ENCODE assay signal across 9 cellular contexts in the genomic region with DNA sequence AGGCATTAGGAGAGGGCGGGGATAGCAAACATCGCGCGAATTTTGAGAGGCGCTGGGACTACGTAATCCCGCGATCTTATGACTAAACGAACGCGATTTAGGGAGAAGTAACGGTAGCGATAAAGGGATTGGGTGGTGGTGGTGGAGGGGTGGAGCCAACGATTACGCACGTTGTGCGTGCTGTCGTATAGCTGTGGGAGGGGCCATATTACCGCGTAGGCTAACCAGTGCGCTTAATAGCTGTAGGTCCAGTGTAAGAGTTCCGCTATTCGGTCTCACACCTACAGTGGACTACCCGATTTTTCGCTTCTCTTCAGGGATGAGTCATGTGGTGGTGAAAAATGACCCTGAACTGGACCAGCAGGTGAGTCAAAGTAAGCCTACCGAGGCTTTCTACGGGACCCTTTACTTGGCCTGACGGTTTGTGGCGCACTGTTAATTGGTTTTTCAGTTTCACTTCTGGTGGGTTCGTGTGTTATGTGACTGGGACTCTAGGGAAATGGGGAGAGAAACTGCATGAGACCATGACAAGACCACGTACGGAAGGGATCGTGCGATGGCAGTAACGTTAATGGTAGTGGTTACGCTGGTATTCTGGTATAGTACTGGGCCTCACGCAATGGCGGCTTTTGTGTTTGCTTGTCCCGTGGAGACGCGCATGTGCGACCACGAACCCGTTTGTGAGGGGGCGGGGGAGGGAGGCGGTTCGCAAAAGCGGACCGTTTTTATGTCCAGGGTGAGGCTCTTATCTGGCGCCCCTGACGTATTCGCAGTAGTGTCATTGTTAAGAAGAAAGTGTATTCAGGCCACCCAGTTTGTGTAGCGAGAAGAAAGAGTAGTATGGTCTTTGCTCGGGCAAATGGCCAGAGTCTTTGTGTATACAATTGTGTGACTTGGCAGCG. TPM values are rescaled to one million over a fixed set of nuclear protein-coding genes. Genes with fewer than 3 reads are reported as not detected.
DNase-seq lines count a peak whose midpoint lies in the region; ATAC-seq and TF ChIP-seq lines count a peak whose summit lies in the region.
"Had no signal": no experiment of that assay in that cellular context is flagged by ENCODE, and none has a peak within 500 bp of the region (broad histone marks: within the 10 kb centered on the region; RNA-seq: fewer than 3 reads in every experiment).

Gene DDX3Y (plus strand): TSS at position 251 of the 902 bp plus-strand sequence. CDS start 69 bp downstream, at position 320.

- ATAC-seq in GM19455 (IDR thresholded peaks at IDR 0.05; ENCODE audit: unreplicated experiment) (peak; percentile 88), psoas muscle (no peak)

- in situ Hi-C loops in transverse colon (cut with MboI; ENCODE audit: low pct_ligation_motif_present in 1 of 4, low pct_unique_long_range_greater_than_20kb in 1 of 4, low sequenced_read_pairs in 3 of 4): no loop called here

- H3K9me3 ChIP-seq in MG63 (peaks cover 7% of the 10 kb centered on the region), psoas muscle (no peaks in the 10 kb centered on the region), transverse colon (no peaks in the 10 kb centered on the region)

- WGBS in psoas muscle, 3 donors: 0 to 2% methylated on average over 55 of the region's 55 CpGs; no CpG with 5 or more reads in 1 of the 3 donors
- WGBS in transverse colon (ENCODE audit: low coverage in 1 of 2), 2 donors: no CpG with 5 or more reads among the region's 55 CpGs

- TF ChIP-seq CTCF in psoas muscle (IDR thresholded peaks at IDR 0.05) (no peak), transverse colon (IDR thresholded peaks at IDR 0.05) (no peak)

- no peak for TF ChIP-seq EP300 in transverse colon (IDR thresholded peaks at IDR 0.05; ENCODE audit: low read depth)

- peak; percentile 87 for DNase-seq in MG63
- peak; percentile 70 for DNase-seq in activated T-cell treated with anti-CD3 and anti-CD28 coated beads for 48 hours (ENCODE audit: low read depth)
- DNase-seq in hypothalamus (lab: John Stamatoyannopoulos, UW): peak in 32 of 51 donors; percentile 2 to 88 (median 70)
- DNase-seq in stimulated activated CD4-positive, alpha-beta T cell treated with anti-CD3 and anti-CD28 coated beads, Interleukin-4, amount 100 ng/mL, for 48 hours (ENCODE audit: low read depth in 2 of 2): peak; percentile 63 to 77
- no peak for DNase-seq in psoas muscle
- DNase-seq in transverse colon: no peak
- no peak for DNase-seq in NCI-H82 (lab: John Stamatoyannopoulos, UW)

- no peaks in the 10 kb centered on the region for H3K27me3 ChIP-seq in MG63
- no peaks in the 10 kb centered on the region for H3K27me3 ChIP-seq in psoas muscle (ENCODE audit: insufficient read depth in 3 of 3, low read length in 2 of 3)
- H3K27me3 ChIP-seq in transverse colon: no peaks in the 10 kb centered on the region

- TF ChIP-seq POLR2A in transverse colon (IDR thresholded peaks at IDR 0.05): no peak

- H3K4me3 ChIP-seq in MG63: peak within 1 kb of the TSS; percentile 98
- no peak within 1 kb of the TSS for H3K4me3 ChIP-seq in psoas muscle
- peak within 1 kb of the TSS in 2 of 4 donors; percentile 54 to 74 for H3K4me3 ChIP-seq in transverse colon
- H3K4me3 ChIP-seq: SK-N-MC had no signal

- peaks cover 13% of the 10 kb centered on the region for H3K36me3 ChIP-seq in MG63
- H3K36me3 ChIP-seq in psoas muscle (ENCODE audit: insufficient read depth in 1 of 2, low read depth in 1 of 2): no peaks in the 10 kb centered on the region
- H3K36me3 ChIP-seq in transverse colon: no peaks in the 10 kb centered on the region

- H3K4me1 ChIP-seq in psoas muscle (no peaks in the 10 kb centered on the region), transverse colon (peaks cover 0 to 8% (median 0%) of the 10 kb centered on the region in 4 donors)

- intact Hi-C loops in psoas muscle (cut with DNase I) (no loop called here), transverse colon (cut with DNase I; ENCODE audit: low total_unique reads) (no loop called here)

- H3K27ac ChIP-seq in psoas muscle (no peak within 1 kb of the TSS), transverse colon (peak within 1 kb of the TSS in 2 of 4 donors; percentile 93 to 97)
- H3K27ac ChIP-seq: SK-N-MC had no signal

RNA-seq across cellular contexts. Expression of gene DDX3Y, which starts in this region (rescaled TPM):
- total RNA-seq in MG63 (2014; rRNA removed; shearing (Covaris generic); ENCODE audit: low replicate concordance): 34.9 and 71.7 TPM in 2 replicates
- total RNA-seq in psoas muscle (not detected), transverse colon (100 to 1,000 TPM in 1 of 4 donors, 10 to 100 TPM in 1, not detected in 2; 46.8 to 114 TPM)
- 10 to 100 TPM in 2 of 3 donors, under 1 TPM in 1; 0.04 to 37.5 (median 24.7) TPM for polyA plus RNA-seq in psoas muscle

Comparison
In these comparisons a context has a peak if more than half of its experiments do, and no peak if none do; other contexts are left out.
1. DNase-seq: peak in MG63 (single experiment), activated T-cell treated with anti-CD3 and anti-CD28 coated beads for 48 hours (single experiment), hypothalamus (32 of 51) and stimulated activated CD4-positive, alpha-beta T cell treated with anti-CD3 and anti-CD28 coated beads, Interleukin-4, amount 100 ng/mL, for 48 hours (2 of 2); none in psoas muscle (0 of 2), transverse colon (single experiment) and NCI-H82 (single experiment).